8 cellular contexts compared by ENCODE assay signal in genomic region chr1:53278294-53278693, GRCh38. TPM values are rescaled to one million over a fixed set of nuclear protein-coding genes. Genes with fewer than 3 reads are reported as not detected.
DNase-seq lines count a peak whose midpoint lies in the region; ATAC-seq and TF ChIP-seq lines count a peak whose summit lies in the region.

No MANE protein-coding gene starts in this region.

- H3K27me3 ChIP-seq in endodermal cell (ENCODE audit: control insufficient read depth, insufficient read depth, low read length, poor library complexity, severe bottlenecking) = no peaks in the 10 kb centered on the region

- no peaks in the 10 kb centered on the region for H3K27me3 Mint-ChIP-seq in endodermal cell (ENCODE audit: insufficient read depth)
- no peaks in the 10 kb centered on the region for H3K27me3 Mint-ChIP-seq in natural killer cell treated with Interleukin-12 subunit alpha and Interleukin-12 subunit beta and Interleukin-15 and Interleukin-18, amount 100 ng/mL, for 72 hours

- peak; percentile 47 to 68 for ATAC-seq in natural killer cell treated with Interleukin-12 subunit alpha and Interleukin-12 subunit beta and Interleukin-15 and Interleukin-18, amount 100 ng/mL, for 72 hours
- ATAC-seq in stimulated activated naive CD8-positive, alpha-beta T cell treated with anti-CD3 and anti-CD28 coated beads, Interleukin-15, Interleukin-2, amounts not matched to agents 100 U/mL and 50 U/mL, for 24 hours = no peak
- ATAC-seq in HG03108 (IDR thresholded peaks at IDR 0.05; ENCODE audit: unreplicated experiment) = no peak

- DNase-seq in NCI-H2196 (lab: John Stamatoyannopoulos, UW; ENCODE audit: unreplicated experiment) (peak; percentile 40), NCI-H2196 treated with DMSO at 0.1 percent for 48 hours (lab: John Stamatoyannopoulos, UW; ENCODE audit: unreplicated experiment) (no peak), NCI-H2227 (lab: John Stamatoyannopoulos, UW; ENCODE audit: unreplicated experiment) (peak; percentile 69), endodermal cell (peak; percentile 87)
- DNase-seq in activated CD8-positive, alpha-beta memory T cell treated with anti-CD3 and anti-CD28 coated beads for 24 hours = peak; percentile 91
- peak; percentile 66 for DNase-seq in natural killer cell treated with Interleukin-12 subunit alpha and Interleukin-12 subunit beta and Interleukin-15 and Interleukin-18, amount 100 ng/mL, for 72 hours (ENCODE audit: low spot score)
- DNase-seq in stimulated activated naive CD8-positive, alpha-beta T cell treated with anti-CD3 and anti-CD28 coated beads, Interleukin-15, Interleukin-2, amounts not matched to agents 100 U/mL and 50 U/mL, for 24 hours = peak; percentile 73

- H3K4me3 ChIP-seq in endodermal cell (ENCODE audit: low read length) = no peak overlapping the region

- H3K9ac ChIP-seq in endodermal cell (ENCODE audit: extremely low read depth, low read length, poor library complexity, severe bottlenecking) = no peak overlapping the region

- no peak overlapping the region for H3K27ac ChIP-seq in endodermal cell (ENCODE audit: low read depth, low read length)

- no peaks in the 10 kb centered on the region for H3K4me1 ChIP-seq in endodermal cell (ENCODE audit: control insufficient read depth, insufficient read depth, low read length)

- H3K36me3 ChIP-seq in endodermal cell (ENCODE audit: control insufficient read depth, insufficient read depth, low read length) = peaks cover 16% of the 10 kb centered on the region

- H3K4me1 Mint-ChIP-seq in endodermal cell = no peaks in the 10 kb centered on the region
- H3K4me1 Mint-ChIP-seq in natural killer cell treated with Interleukin-12 subunit alpha and Interleukin-12 subunit beta and Interleukin-15 and Interleukin-18, amount 100 ng/mL, for 72 hours (ENCODE audit: low read depth in 2 of 2) = peaks cover 0 to 2% of the 10 kb centered on the region in 2 donors

- H3K9me3 Mint-ChIP-seq in endodermal cell = no peaks in the 10 kb centered on the region
- no peaks in the 10 kb centered on the region for H3K9me3 Mint-ChIP-seq in natural killer cell treated with Interleukin-12 subunit alpha and Interleukin-12 subunit beta and Interleukin-15 and Interleukin-18, amount 100 ng/mL, for 72 hours

- no peaks in the 10 kb centered on the region for H3K9me3 ChIP-seq in endodermal cell (ENCODE audit: control insufficient read depth, low read length)

- H3K36me3 Mint-ChIP-seq in endodermal cell (ENCODE audit: low read depth) = peaks cover 46% of the 10 kb centered on the region
- H3K36me3 Mint-ChIP-seq in natural killer cell treated with Interleukin-12 subunit alpha and Interleukin-12 subunit beta and Interleukin-15 and Interleukin-18, amount 100 ng/mL, for 72 hours = no peaks in the 10 kb centered on the region

- whole genome bisulfite sequencing in endodermal cell (ENCODE audit: insufficient coverage in 1 of 2, insufficient read length in 1 of 2), 2 experiments = 61 to 84% methylated on average over 2 to 8 of the region's 8 CpGs

- no peak overlapping the region for H3K4me3 Mint-ChIP-seq in endodermal cell
- no peak overlapping the region for H3K4me3 Mint-ChIP-seq in natural killer cell treated with Interleukin-12 subunit alpha and Interleukin-12 subunit beta and Interleukin-15 and Interleukin-18, amount 100 ng/mL, for 72 hours

- H3K27ac Mint-ChIP-seq in endodermal cell = no peak overlapping the region
- H3K27ac Mint-ChIP-seq in natural killer cell treated with Interleukin-12 subunit alpha and Interleukin-12 subunit beta and Interleukin-15 and Interleukin-18, amount 100 ng/mL, for 72 hours = peak overlapping the region; percentile 16 to 68

- TF ChIP-seq CTCF in endodermal cell (conservative IDR thresholded peaks at IDR 0.05) = peak; percentile 96

RNA-seq across cellular contexts. Expression of gene MAGOH, which starts 40.0 kb away (rescaled TPM):
- total RNA-seq in endodermal cell = 10 to 100 TPM; 59.1 to 74.7 TPM
- 96.3 TPM for polyA plus RNA-seq in endodermal cell (2013, experiment 1 of 2)
- 78.8 TPM for polyA plus RNA-seq in endodermal cell (2013, experiment 2 of 2)
- total RNA-seq in natural killer cell treated with Interleukin-12 subunit alpha and Interleukin-12 subunit beta and Interleukin-15 and Interleukin-18, amount 100 ng/mL, for 72 hours = 10 to 100 TPM; 62.6 to 65.4 TPM

RNA-seq across cellular contexts. Expression of gene LRP8, which starts 49.6 kb away (rescaled TPM):
- 10 to 100 TPM; 29.1 to 39.6 TPM for total RNA-seq in endodermal cell
- 35.6 TPM for polyA plus RNA-seq in endodermal cell (2013, experiment 1 of 2)
- 29.0 TPM for polyA plus RNA-seq in endodermal cell (2013, experiment 2 of 2)
- total RNA-seq in natural killer cell treated with Interleukin-12 subunit alpha and Interleukin-12 subunit beta and Interleukin-15 and Interleukin-18, amount 100 ng/mL, for 72 hours = 100 to 1,000 TPM in 1 of 2 donors, 10 to 100 TPM in 1; 87.8 to 194 TPM

RNA-seq across cellular contexts. Expression of gene CZIB, which starts 57.9 kb away (rescaled TPM):
- 10 to 100 TPM; 64.4 to 74.2 TPM for total RNA-seq in endodermal cell
- 74.3 TPM for polyA plus RNA-seq in endodermal cell (2013, experiment 1 of 2)
- polyA plus RNA-seq in endodermal cell (2013, experiment 2 of 2) = 62.1 TPM
- 10 to 100 TPM; 37.5 to 44.5 TPM for total RNA-seq in natural killer cell treated with Interleukin-12 subunit alpha and Interleukin-12 subunit beta and Interleukin-15 and Interleukin-18, amount 100 ng/mL, for 72 hours

Comparison
In these comparisons a context has a peak if more than half of its experiments do, and no peak if none do; other contexts are left out.
1. ATAC-seq: peak in natural killer cell treated with Interleukin-12 subunit alpha and Interleukin-12 subunit beta and Interleukin-15 and Interleukin-18, amount 100 ng/mL, for 72 hours (2 of 2); none in stimulated activated naive CD8-positive, alpha-beta T cell treated with anti-CD3 and anti-CD28 coated beads, Interleukin-15, Interleukin-2, amounts not matched to agents 100 U/mL and 50 U/mL, for 24 hours (single experiment) and HG03108 (single experiment).